ENCODE assay signal across 36 cellular contexts in genomic region chr10:71286521-71287294, GRCh38.
"Had no signal": no experiment of that assay in that cellular context is flagged by ENCODE, and none has a peak within 500 bp of the region (broad histone marks: within the 10 kb centered on the region; RNA-seq: fewer than 3 reads in every experiment).

No MANE protein-coding gene starts in this region.

- H3K27me3 ChIP-seq: brain microvascular endothelial cell, cardiac muscle cell, Peyer's patch had no signal

- H3K27me3 Mint-ChIP-seq: activated B cell treated with CpG ODN at 0.5 μM for 24 hours; activated CD4-positive, alpha-beta memory T cell treated with anti-CD3 and anti-CD28 coated beads for 36 hours; activated naive CD4-positive, alpha-beta T cell treated with anti-CD3 and anti-CD28 coated beads, Interleukin-2, amount 10 ng/mL, durations not matched to agents 7 days and 5 days; activated naive CD8-positive, alpha-beta T cell; activated naive CD8-positive, alpha-beta T cell treated with anti-CD3 and anti-CD28 coated beads, Interleukin-2, amount 50 U/mL, for 24 hours; central memory CD8-positive, alpha-beta T cell had no signal

- ATAC-seq: activated naive CD8-positive, alpha-beta T cell treated with anti-CD3 and anti-CD28 coated beads, Interleukin-2, amount 50 U/mL, for 24 hours; PC-3 had no signal

- H3K4me1 ChIP-seq: Peyer's patch had no signal

- H3K4me1 Mint-ChIP-seq: activated naive CD4-positive, alpha-beta T cell treated with anti-CD3 and anti-CD28 coated beads, Interleukin-2, amount 10 ng/mL, durations not matched to agents 7 days and 5 days; activated naive CD8-positive, alpha-beta T cell treated with anti-CD3 and anti-CD28 coated beads, Interleukin-2, amount 50 U/mL, for 24 hours; central memory CD8-positive, alpha-beta T cell had no signal

- H3K36me3 ChIP-seq: brain microvascular endothelial cell had no signal

- H3K4me3 Mint-ChIP-seq: activated B cell treated with CpG ODN at 0.5 μM for 24 hours; activated CD4-positive, alpha-beta memory T cell treated with anti-CD3 and anti-CD28 coated beads for 36 hours; activated naive CD4-positive, alpha-beta T cell treated with anti-CD3 and anti-CD28 coated beads, Interleukin-2, amount 10 ng/mL, durations not matched to agents 7 days and 5 days; activated naive CD8-positive, alpha-beta T cell; activated naive CD8-positive, alpha-beta T cell treated with anti-CD3 and anti-CD28 coated beads, Interleukin-2, amount 50 U/mL, for 24 hours; central memory CD8-positive, alpha-beta T cell had no signal

- H3K4me3 ChIP-seq: cardiac muscle cell, Peyer's patch had no signal

- H3K4me2 ChIP-seq: KMS-11 had no signal

- H3K27ac Mint-ChIP-seq: activated B cell treated with CpG ODN at 0.5 μM for 24 hours; activated CD4-positive, alpha-beta memory T cell treated with anti-CD3 and anti-CD28 coated beads for 36 hours; activated naive CD4-positive, alpha-beta T cell treated with anti-CD3 and anti-CD28 coated beads, Interleukin-2, amount 10 ng/mL, durations not matched to agents 7 days and 5 days; activated naive CD8-positive, alpha-beta T cell; activated naive CD8-positive, alpha-beta T cell treated with anti-CD3 and anti-CD28 coated beads, Interleukin-2, amount 50 U/mL, for 24 hours had no signal

- H3K36me3 Mint-ChIP-seq: activated CD4-positive, alpha-beta memory T cell treated with anti-CD3 and anti-CD28 coated beads for 36 hours; activated naive CD4-positive, alpha-beta T cell treated with anti-CD3 and anti-CD28 coated beads, Interleukin-2, amount 10 ng/mL, durations not matched to agents 7 days and 5 days; activated naive CD8-positive, alpha-beta T cell had no signal

- H3K27ac ChIP-seq: brain microvascular endothelial cell, cardiac muscle cell, KMS-11, Peyer's patch, RWPE1, VCaP had no signal

- H3K9me3 Mint-ChIP-seq: activated B cell treated with CpG ODN at 0.5 μM for 24 hours; activated CD4-positive, alpha-beta memory T cell treated with anti-CD3 and anti-CD28 coated beads for 36 hours; activated naive CD4-positive, alpha-beta T cell treated with anti-CD3 and anti-CD28 coated beads, Interleukin-2, amount 10 ng/mL, durations not matched to agents 7 days and 5 days; activated naive CD8-positive, alpha-beta T cell treated with anti-CD3 and anti-CD28 coated beads, Interleukin-2, amount 50 U/mL, for 24 hours; central memory CD8-positive, alpha-beta T cell had no signal

- DNase-seq: activated B cell treated with CpG ODN at 0.5 μM for 24 hours; activated CD4-positive, alpha-beta memory T cell treated with anti-CD3 and anti-CD28 coated beads for 36 hours; activated CD4-positive, alpha-beta T cell treated with anti-CD3 and anti-CD28 coated beads for 4 hours; activated CD4-positive, alpha-beta T cell treated with anti-CD3 and anti-CD28 coated beads, Interleukin-2, amount 50 U/mL, for 1 hour; activated CD4-positive, CD25-positive, alpha-beta regulatory T cell treated with anti-CD3 and anti-CD28 coated beads, Interleukin-2, amount 50 U/mL, for 72 hours; activated CD8-positive, alpha-beta memory T cell treated with anti-CD3 and anti-CD28 coated beads, Interleukin-2, amount 50 U/mL, for 48 hours; activated effector memory CD4-positive, alpha-beta T cell treated with Interleukin-2 at 50 U/mL for 16 hours; activated naive CD4-positive, alpha-beta T cell treated with anti-CD3 and anti-CD28 coated beads, Interleukin-2, amount 10 ng/mL, durations not matched to agents 7 days and 5 days; activated naive CD8-positive, alpha-beta T cell treated with anti-CD3 and anti-CD28 coated beads, Interleukin-2, amount 50 U/mL, for 24 hours; activated T-cell treated with anti-CD3 and anti-CD28 coated beads, Interleukin-2, amount 50 U/mL, for 48 hours; anterior cingulate cortex; brain microvascular endothelial cell; MM.1S; NCI-H1092 treated with DMSO at 0.1 percent for 48 hours; NCI-H1417; NCI-H146; NCI-H187; NCI-H2029 treated with DMSO at 0.1 percent for 48 hours; NCI-H2107; NCI-H2171; NCI-H510A; NCI-H526; NCI-H748 treated with DMSO at 0.1 percent for 48 hours; NK-92 treated with Interleukin-12 subunit alpha and Interleukin-12 subunit beta, amount 100 ng/mL, for 24 hours; PC-3; Peyer's patch; SW 1271; T-helper 1 cell; T-helper 2 cell; T-helper 9 cell had no signal

- H3K9ac ChIP-seq: KMS-11 had no signal

- H3K9me3 ChIP-seq: Peyer's patch had no signal
